Comparison of ENCODE assay signal across 23 cellular contexts in the genomic region with DNA sequence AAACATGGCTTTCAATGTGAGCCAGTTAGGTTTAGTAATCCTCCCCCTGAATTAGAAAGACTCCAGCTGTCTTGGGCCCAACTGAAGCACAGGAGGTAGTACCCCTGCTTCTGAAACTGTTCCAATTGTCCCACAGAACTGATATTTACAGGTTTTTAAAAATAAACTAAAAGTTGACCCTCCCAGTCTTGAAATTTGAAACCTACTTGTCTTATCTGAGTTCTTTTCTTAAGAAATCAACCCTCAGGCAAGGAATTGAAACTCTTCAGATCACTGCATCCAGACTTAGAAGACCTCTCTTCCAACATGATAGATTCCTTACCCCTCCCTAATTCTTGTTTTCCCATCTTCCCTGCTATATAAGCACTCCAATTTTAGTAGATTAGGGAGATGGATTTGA. TPM values are rescaled to one million over a fixed set of nuclear protein-coding genes. Genes with fewer than 3 reads are reported as not detected.
DNase-seq lines count a peak whose midpoint lies in the region; ATAC-seq and TF ChIP-seq lines count a peak whose summit lies in the region.
"Had no signal": no experiment of that assay in that cellular context is flagged by ENCODE, and none has a peak within 500 bp of the region (broad histone marks: within the 10 kb centered on the region; RNA-seq: fewer than 3 reads in every experiment).

No MANE protein-coding gene starts in this region.

- H3K9me3 ChIP-seq in HEK293 (ENCODE audit: control insufficient read depth, insufficient read depth, low read depth, low read length) (no peaks in the 10 kb centered on the region), SK-N-MC (ENCODE audit: low read depth, low read length) (no peaks in the 10 kb centered on the region), smooth muscle cell (replicated peaks; ENCODE audit: low read depth) (no peaks in the 10 kb centered on the region)
- H3K9me3 ChIP-seq: SJSA1 had no signal

- H3K4me1 ChIP-seq in HEK293 (ENCODE audit: control insufficient read depth, insufficient read depth, low read length), result peaks cover 10% of the 10 kb centered on the region
- H3K4me1 ChIP-seq in smooth muscle cell (ENCODE audit: low read depth), result no peaks in the 10 kb centered on the region
- H3K4me1 ChIP-seq: BLaER1 treated with 17β-estradiol and CSF1 and Interleukin-3, amounts not matched to agents 10 nM and 100 nM; SJSA1 had no signal

- H3K36me3 Mint-ChIP-seq in neural crest cell (ENCODE audit: low read depth), result no peaks in the 10 kb centered on the region
- H3K36me3 Mint-ChIP-seq: T-cell had no signal

- H3K9me3 Mint-ChIP-seq in neural crest cell, result peaks cover 3% of the 10 kb centered on the region
- H3K9me3 Mint-ChIP-seq: T-cell had no signal

- H3K27me3 ChIP-seq in smooth muscle cell (ENCODE audit: low read depth), result no peaks in the 10 kb centered on the region
- H3K27me3 ChIP-seq: BLaER1 treated with 17β-estradiol and CSF1 and Interleukin-3, amounts not matched to agents 10 nM and 100 nM; SJSA1 had no signal

- no peak overlapping the region for H3K9ac ChIP-seq in SK-N-MC (ENCODE audit: insufficient read length)
- H3K9ac ChIP-seq in smooth muscle cell (ENCODE audit: low read depth), result no peak overlapping the region
- H3K9ac ChIP-seq: BLaER1 treated with 17β-estradiol and CSF1 and Interleukin-3, amounts not matched to agents 10 nM and 100 nM had no signal

- no peak overlapping the region for H3K4me3 Mint-ChIP-seq in neural crest cell
- H3K4me3 Mint-ChIP-seq: CD4-positive, alpha-beta T cell; T-cell had no signal

- no peaks in the 10 kb centered on the region for H3F3A ChIP-seq in smooth muscle cell (ENCODE audit: low read depth)

- H3K4me3 ChIP-seq in HEK293 (ENCODE audit: low read depth, low read length) (no peak overlapping the region), SK-N-MC (no peak overlapping the region), fibroblast of the aortic adventitia (ENCODE audit: low read depth, low read length) (no peak overlapping the region), smooth muscle cell (no peak overlapping the region)
- H3K4me3 ChIP-seq: BLaER1 treated with 17β-estradiol and CSF1 and Interleukin-3, amounts not matched to agents 10 nM and 100 nM; SJSA1 had no signal

- DNase-seq in SK-N-MC (ENCODE audit: low read depth, low spot score), result no peak
- DNase-seq in fibroblast of the aortic adventitia (ENCODE audit: low read depth), result peak; percentile 45
- DNase-seq in neural crest cell (ENCODE audit: low read depth, low spot score), result no peak
- DNase-seq in NCI-H510A (lab: John Stamatoyannopoulos, UW), result no peak
- DNase-seq in NCI-H82 treated with DMSO at 0.1 percent for 48 hours (lab: John Stamatoyannopoulos, UW; ENCODE audit: unreplicated experiment), result no peak
- no peak for DNase-seq in smooth muscle cell (lab: John Stamatoyannopoulos, UW; ENCODE audit: unreplicated experiment)
- DNase-seq: AML-193; CD4-positive, alpha-beta T cell; KG1; NCI-H1048; NCI-H1417; NCI-H1694; NCI-H2029 treated with DMSO at 0.1 percent for 48 hours; NCI-H446 treated with DMSO at 0.1 percent for 48 hours; NCI-H526 treated with DMSO at 0.1 percent for 48 hours; PC-3; Right ventricle myocardium superior; RPMI8226; T-cell had no signal

- H3K4me1 Mint-ChIP-seq in neural crest cell, result peaks cover 4% of the 10 kb centered on the region
- H3K4me1 Mint-ChIP-seq: T-cell had no signal

- H3K27ac ChIP-seq in HEK293 (ENCODE audit: extremely low read depth, low read depth, low read length) (no peak overlapping the region), SK-N-MC (0 out of 2 replicates have a peak overlapping the region, but pooled peaks have one; percentile 9), smooth muscle cell (ENCODE audit: low read depth) (no peak overlapping the region)
- H3K27ac ChIP-seq: BLaER1 treated with 17β-estradiol and CSF1 and Interleukin-3, amounts not matched to agents 10 nM and 100 nM; SJSA1 had no signal

- H4K20me1 ChIP-seq in smooth muscle cell (ENCODE audit: low read depth), result no peaks in the 10 kb centered on the region
- H4K20me1 ChIP-seq: BLaER1 treated with 17β-estradiol and CSF1 and Interleukin-3, amounts not matched to agents 10 nM and 100 nM had no signal

- H3K36me3 ChIP-seq in HEK293 (ENCODE audit: control insufficient read depth in 2 of 2, insufficient read depth in 1 of 2, low read length in 2 of 2) (no peaks in the 10 kb centered on the region), SK-N-MC (ENCODE audit: insufficient read depth, low read length) (no peaks in the 10 kb centered on the region), smooth muscle cell (ENCODE audit: low read depth) (no peaks in the 10 kb centered on the region)
- H3K36me3 ChIP-seq: BLaER1 treated with 17β-estradiol and CSF1 and Interleukin-3, amounts not matched to agents 10 nM and 100 nM; SJSA1 had no signal

- H3K4me2 ChIP-seq in smooth muscle cell, result no peak overlapping the region
- H3K4me2 ChIP-seq: BLaER1 treated with 17β-estradiol and CSF1 and Interleukin-3, amounts not matched to agents 10 nM and 100 nM had no signal

- POLR2A ChIA-PET in HEK293 (lab: Yijun Ruan, JAX), result no interaction called here

- no peak for ATAC-seq in HG03045 (IDR thresholded peaks at IDR 0.05; ENCODE audit: unreplicated experiment)
- ATAC-seq: PC-3, T-cell had no signal

- TF ChIP-seq CTCF in HEK293 (tag by site-specific recombination; IDR thresholded peaks at IDR 0.05) (no peak), fibroblast of the aortic adventitia (IDR thresholded peaks at IDR 0.05; ENCODE audit: insufficient read depth, low read length) (no peak), neural crest cell (conservative IDR thresholded peaks at IDR 0.05) (no peak), smooth muscle cell (IDR thresholded peaks at IDR 0.05; ENCODE audit: borderline replicate concordance, insufficient read depth, poor library complexity, severe bottlenecking) (no peak)

- no peaks in the 10 kb centered on the region for H3K27me3 Mint-ChIP-seq in neural crest cell (ENCODE audit: low read depth)
- H3K27me3 Mint-ChIP-seq: CD4-positive, alpha-beta T cell; T-cell had no signal

- no peaks in the 10 kb centered on the region for H3K79me2 ChIP-seq in smooth muscle cell (ENCODE audit: low read depth)

- H2AFZ ChIP-seq in smooth muscle cell (ENCODE audit: low read depth), result no peak overlapping the region

- peak overlapping the region; percentile 35 for H3K27ac Mint-ChIP-seq in neural crest cell (ENCODE audit: unreplicated experiment)
- H3K27ac Mint-ChIP-seq: CD4-positive, alpha-beta T cell; T-cell had no signal

- CTCF ChIA-PET in HEK293 (lab: Yijun Ruan, JAX), result interaction anchor here (0.6 kb wide), 2 partner anchors 14 to 363 kb away, joined by 3 to 5 read pairs; no protein-coding TSS in a partner anchor

TF ChIP-seq in HEK293, 187 proteins besides CTCF, POLR2A, EP300 and RAD21:
- TF ChIP-seq ZNF266 (tag by site-specific recombination; IDR thresholded peaks at IDR 0.05; ENCODE audit: low read depth) (no peak), ZNF677 (tag by site-specific recombination; IDR thresholded peaks at IDR 0.05) (peak; percentile 43; the same call in 1 of the 2 replicates), ZNF791 (tag by site-specific recombination; IDR thresholded peaks at IDR 0.05) (no peak)
- TF ChIP-seq, protein P1, sequence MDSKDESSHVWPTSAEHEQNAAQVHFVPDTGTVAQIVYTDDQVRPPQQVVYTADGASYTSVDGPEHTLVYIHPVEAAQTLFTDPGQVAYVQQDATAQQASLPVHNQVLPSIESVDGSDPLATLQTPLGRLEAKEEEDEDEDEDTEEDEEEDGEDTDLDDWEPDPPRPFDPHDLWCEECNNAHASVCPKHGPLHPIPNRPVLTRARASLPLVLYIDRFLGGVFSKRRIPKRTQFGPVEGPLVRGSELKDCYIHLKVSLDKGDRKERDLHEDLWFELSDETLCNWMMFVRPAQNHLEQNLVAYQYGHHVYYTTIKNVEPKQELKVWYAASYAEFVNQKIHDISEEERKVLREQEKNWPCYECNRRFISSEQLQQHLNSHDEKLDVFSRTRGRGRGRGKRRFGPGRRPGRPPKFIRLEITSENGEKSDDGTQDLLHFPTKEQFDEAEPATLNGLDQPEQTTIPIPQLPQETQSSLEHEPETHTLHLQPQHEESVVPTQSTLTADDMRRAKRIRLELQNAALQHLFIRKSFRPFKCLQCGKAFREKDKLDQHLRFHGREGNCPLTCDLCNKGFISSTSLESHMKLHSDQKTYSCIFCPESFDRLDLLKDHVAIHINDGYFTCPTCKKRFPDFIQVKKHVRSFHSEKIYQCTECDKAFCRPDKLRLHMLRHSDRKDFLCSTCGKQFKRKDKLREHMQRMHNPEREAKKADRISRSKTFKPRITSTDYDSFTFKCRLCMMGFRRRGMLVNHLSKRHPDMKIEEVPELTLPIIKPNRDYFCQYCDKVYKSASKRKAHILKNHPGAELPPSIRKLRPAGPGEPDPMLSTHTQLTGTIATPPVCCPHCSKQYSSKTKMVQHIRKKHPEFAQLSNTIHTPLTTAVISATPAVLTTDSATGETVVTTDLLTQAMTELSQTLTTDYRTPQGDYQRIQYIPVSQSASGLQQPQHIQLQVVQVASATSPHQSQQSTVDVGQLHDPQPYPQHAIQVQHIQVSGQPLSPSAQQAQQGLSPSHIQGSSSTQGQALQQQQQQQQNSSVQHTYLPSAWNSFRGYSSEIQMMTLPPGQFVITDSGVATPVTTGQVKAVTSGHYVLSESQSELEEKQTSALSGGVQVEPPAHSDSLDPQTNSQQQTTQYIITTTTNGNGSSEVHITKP (tag by site-specific recombination; IDR thresholded peaks at IDR 0.05), result peak; percentile 51
- TF ChIP-seq, protein P2, sequence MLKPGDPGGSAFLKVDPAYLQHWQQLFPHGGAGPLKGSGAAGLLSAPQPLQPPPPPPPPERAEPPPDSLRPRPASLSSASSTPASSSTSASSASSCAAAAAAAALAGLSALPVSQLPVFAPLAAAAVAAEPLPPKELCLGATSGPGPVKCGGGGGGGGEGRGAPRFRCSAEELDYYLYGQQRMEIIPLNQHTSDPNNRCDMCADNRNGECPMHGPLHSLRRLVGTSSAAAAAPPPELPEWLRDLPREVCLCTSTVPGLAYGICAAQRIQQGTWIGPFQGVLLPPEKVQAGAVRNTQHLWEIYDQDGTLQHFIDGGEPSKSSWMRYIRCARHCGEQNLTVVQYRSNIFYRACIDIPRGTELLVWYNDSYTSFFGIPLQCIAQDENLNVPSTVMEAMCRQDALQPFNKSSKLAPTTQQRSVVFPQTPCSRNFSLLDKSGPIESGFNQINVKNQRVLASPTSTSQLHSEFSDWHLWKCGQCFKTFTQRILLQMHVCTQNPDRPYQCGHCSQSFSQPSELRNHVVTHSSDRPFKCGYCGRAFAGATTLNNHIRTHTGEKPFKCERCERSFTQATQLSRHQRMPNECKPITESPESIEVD (tag by site-specific recombination; IDR thresholded peaks at IDR 0.05), result peak; percentile 56

RNA-seq across cellular contexts. Expression of a gene that starts 13.3 kb away (rescaled TPM):
- total RNA-seq in fibroblast of the aortic adventitia (ENCODE audit: low replicate concordance), result 113 and 252 TPM in 2 replicates
- 104 and 108 TPM in 2 replicates for total RNA-seq in neural crest cell
- 59.1 and 66.0 TPM in 2 replicates for total RNA-seq in smooth muscle cell
- polyA plus RNA-seq in smooth muscle cell, result 8.9 and 11.8 TPM in 2 replicates
